ENCODE assay signal across 1 cellular context in genomic region chr14:103103461-103104388, GRCh38.
TF ChIP-seq lines count a peak whose summit lies in the region.

No MANE protein-coding gene starts in this region.

TF ChIP-seq in HepG2, 621 proteins besides CTCF, POLR2A, EP300 and RAD21 (continued from another document and continues in another):
- TF ChIP-seq IKZF5 (CRISPR knock-in tag; IDR thresholded peaks at IDR 0.05) (peak; percentile 30; the same call in 1 of the 2 replicates), CEBPB (IDR thresholded peaks at IDR 0.05; ENCODE audit: borderline replicate concordance, low read depth, low read length) (no peak), BCL6 (CRISPR knock-in tag; IDR thresholded peaks at IDR 0.05) (0 out of 2 replicates have a peak, but pooled peaks have one; percentile 28), GLMP (CRISPR knock-in tag; IDR thresholded peaks at IDR 0.05; ENCODE audit: borderline replicate concordance) (no peak), ZNF788 (CRISPR knock-in tag; IDR thresholded peaks at IDR 0.05; ENCODE audit: borderline replicate concordance) (no peak), ZNF891 (CRISPR knock-in tag; IDR thresholded peaks at IDR 0.05) (no peak), SOX13 (IDR thresholded peaks at IDR 0.05) (no peak), SOX13 (CRISPR knock-in tag; conservative IDR thresholded peaks at IDR 0.05 in 1 of 2, IDR thresholded peaks at IDR 0.05 in 1 of 2) (no peak; a peak in 2 of 4 replicates), ZNF577 (CRISPR knock-in tag; IDR thresholded peaks at IDR 0.05; ENCODE audit: borderline replicate concordance, low read depth) (no peak), JUNB (CRISPR knock-in tag; IDR thresholded peaks at IDR 0.05; ENCODE audit: borderline replicate concordance) (no peak), MAX (IDR thresholded peaks at IDR 0.05) (peak; percentile 83), ZNF251 (CRISPR knock-in tag; IDR thresholded peaks at IDR 0.05) (no peak), ZNF350 (CRISPR knock-in tag; IDR thresholded peaks at IDR 0.05; ENCODE audit: borderline replicate concordance, low read depth) (peak; percentile 50), ZNF143 (CRISPR knock-in tag; IDR thresholded peaks at IDR 0.05) (no peak; the same call in 1 of the 2 replicates), SALL1 (CRISPR knock-in tag; IDR thresholded peaks at IDR 0.05) (peak; percentile 80), ZNF510 (CRISPR knock-in tag; IDR thresholded peaks at IDR 0.05; ENCODE audit: low read depth) (no peak; the same call in 1 of the 2 replicates), MTA1 (CRISPR knock-in tag; IDR thresholded peaks at IDR 0.05; ENCODE audit: borderline replicate concordance) (peak; percentile 77), ZNF615 (CRISPR knock-in tag; IDR thresholded peaks at IDR 0.05; ENCODE audit: borderline replicate concordance) (no peak), CERS6 (CRISPR knock-in tag; IDR thresholded peaks at IDR 0.05) (0 out of 2 replicates have a peak, but pooled peaks have one; percentile 21), STAT6 (CRISPR knock-in tag; IDR thresholded peaks at IDR 0.05; ENCODE audit: borderline replicate concordance) (no peak; the same call in 1 of the 2 replicates), NFKB2 (CRISPR knock-in tag; IDR thresholded peaks at IDR 0.05; ENCODE audit: borderline replicate concordance) (peak; percentile 40; the same call in 1 of the 2 replicates), XRCC5 (optimal IDR thresholded peaks at IDR 0.05; ENCODE audit: low read length) (peak; percentile 84), RCOR2 (CRISPR knock-in tag; IDR thresholded peaks at IDR 0.05) (no peak), ZEB1 (IDR thresholded peaks at IDR 0.05; ENCODE audit: insufficient replicate concordance, low read depth) (peak; percentile 49), MIER3 (CRISPR knock-in tag; IDR thresholded peaks at IDR 0.05; ENCODE audit: borderline replicate concordance) (no peak), HES4 (CRISPR knock-in tag; IDR thresholded peaks at IDR 0.05; ENCODE audit: borderline replicate concordance) (peak; percentile 34; the same call in 1 of the 2 replicates), RORA (CRISPR knock-in tag; IDR thresholded peaks at IDR 0.05) (no peak), PRDM10 (CRISPR knock-in tag; IDR thresholded peaks at IDR 0.05; ENCODE audit: low read depth) (0 out of 2 replicates have a peak, but pooled peaks have one; percentile 14), JUN (CRISPR knock-in tag; IDR thresholded peaks at IDR 0.05) (no peak), NR2F1 (CRISPR knock-in tag; IDR thresholded peaks at IDR 0.05) (peak in 1 of 2 experiments; percentile 80; a peak in 3 of 4 replicates), SNAPC5 (CRISPR knock-in tag; IDR thresholded peaks at IDR 0.05; ENCODE audit: borderline replicate concordance) (no peak), NRL (CRISPR knock-in tag; IDR thresholded peaks at IDR 0.05; ENCODE audit: borderline replicate concordance) (no peak; the same call in none of the 2 replicates), RBM22 (optimal IDR thresholded peaks at IDR 0.05; ENCODE audit: low read length) (peak; percentile 55), ZNF138 (CRISPR knock-in tag; IDR thresholded peaks at IDR 0.05; ENCODE audit: low read depth) (no peak), PLRG1 (conservative IDR thresholded peaks at IDR 0.05) (no peak), KMT2A (CRISPR knock-in tag; IDR thresholded peaks at IDR 0.05) (no peak), ZNF737 (CRISPR knock-in tag; IDR thresholded peaks at IDR 0.05; ENCODE audit: borderline replicate concordance) (no peak), FOXO4 (CRISPR knock-in tag; conservative IDR thresholded peaks at IDR 0.05) (no peak), ZNF260 (CRISPR knock-in tag; IDR thresholded peaks at IDR 0.05; ENCODE audit: borderline replicate concordance, low read depth) (no peak), RFX5 (IDR thresholded peaks at IDR 0.05; ENCODE audit: low read depth, low read length) (no peak), MZF1 (CRISPR knock-in tag; IDR thresholded peaks at IDR 0.05; ENCODE audit: borderline replicate concordance) (no peak), SSRP1 (CRISPR knock-in tag; IDR thresholded peaks at IDR 0.05) (no peak), ARNT2 (CRISPR knock-in tag; IDR thresholded peaks at IDR 0.05; ENCODE audit: low read depth) (peak; percentile 84), CSRNP1 (CRISPR knock-in tag; IDR thresholded peaks at IDR 0.05) (peak; percentile 64; the same call in 1 of the 2 replicates), MXD1 (CRISPR knock-in tag; IDR thresholded peaks at IDR 0.05) (no peak), E2F5 (CRISPR knock-in tag; conservative IDR thresholded peaks at IDR 0.05) (no peak), RARA (CRISPR knock-in tag; IDR thresholded peaks at IDR 0.05) (peak; percentile 52)
